In genomic region chr2:42792583-42793313, GRCh38 we compare ENCODE assay signal across 1 cellular context.
A peak's percentile ranks its signal among the peaks of the same experiment; 100 is the strongest.
TF ChIP-seq lines count a peak whose summit lies in the region.

Gene HAAO, minus strand, starts transcription at chr2:42792583. Its CDS starts 47 bp downstream, at chr2:42792536.

TF ChIP-seq in HepG2, 621 proteins besides CTCF, POLR2A, EP300 and RAD21 (continued from another document and continues in another):
- TF ChIP-seq ZNF530 (CRISPR knock-in tag; IDR thresholded peaks at IDR 0.05; ENCODE audit: low read depth), result peak; percentile 43; the same call in 1 of the 2 replicates
- peak; percentile 91 for TF ChIP-seq FOXK1 (CRISPR knock-in tag; IDR thresholded peaks at IDR 0.05; ENCODE audit: borderline replicate concordance, low read depth)
- peak; percentile 95 for TF ChIP-seq NR2C2 (CRISPR knock-in tag; IDR thresholded peaks at IDR 0.05; ENCODE audit: borderline replicate concordance)
- peak; percentile 85 for TF ChIP-seq PITX1 (CRISPR knock-in tag; IDR thresholded peaks at IDR 0.05)
- TF ChIP-seq KLF16 (CRISPR knock-in tag; IDR thresholded peaks at IDR 0.05), result peak; percentile 81 to 98; a peak in 3 of 4 replicates
- TF ChIP-seq CERS6 (CRISPR knock-in tag; IDR thresholded peaks at IDR 0.05), result no peak
- peak; percentile 97 for TF ChIP-seq BRCA1 (CRISPR knock-in tag; IDR thresholded peaks at IDR 0.05)
- TF ChIP-seq ZNF12 (CRISPR knock-in tag; IDR thresholded peaks at IDR 0.05), result peak; percentile 73
- peak; percentile 94 for TF ChIP-seq ZFY (CRISPR knock-in tag; IDR thresholded peaks at IDR 0.05)
- peak; percentile 81 for TF ChIP-seq ZNF740 (CRISPR knock-in tag; IDR thresholded peaks at IDR 0.05)
- peak; percentile 82; the same call in 1 of the 2 replicates for TF ChIP-seq AKNA (CRISPR knock-in tag; IDR thresholded peaks at IDR 0.05; ENCODE audit: borderline replicate concordance)
- peak; percentile 81 for TF ChIP-seq ZNF430 (CRISPR knock-in tag; IDR thresholded peaks at IDR 0.05)
- TF ChIP-seq FOSL2 (CRISPR knock-in tag; IDR thresholded peaks at IDR 0.05), result peak; percentile 73
- TF ChIP-seq MNT (IDR thresholded peaks at IDR 0.05), result no peak; the same call in 1 of the 2 replicates
- peak; percentile 92 for TF ChIP-seq SAP130 (CRISPR knock-in tag; IDR thresholded peaks at IDR 0.05; ENCODE audit: low read depth)
- TF ChIP-seq ZNF747 (CRISPR knock-in tag; IDR thresholded peaks at IDR 0.05; ENCODE audit: borderline replicate concordance), result peak; percentile 99
- TF ChIP-seq FOXM1 (CRISPR knock-in tag; IDR thresholded peaks at IDR 0.05), result peak; percentile 91
- TF ChIP-seq AGO2 (optimal IDR thresholded peaks at IDR 0.05; ENCODE audit: low read depth, low read length), result peak; percentile 100
- TF ChIP-seq NONO (IDR thresholded peaks at IDR 0.05), result no peak
- peak; percentile 99 for TF ChIP-seq NONO (CRISPR knock-in tag; conservative IDR thresholded peaks at IDR 0.05)
- no peak for TF ChIP-seq ZSCAN30 (CRISPR knock-in tag; IDR thresholded peaks at IDR 0.05)
- peak; percentile 93 for TF ChIP-seq ZNF564 (CRISPR knock-in tag; IDR thresholded peaks at IDR 0.05)
- peak; percentile 94 for TF ChIP-seq ZFX (CRISPR knock-in tag; IDR thresholded peaks at IDR 0.05; ENCODE audit: low read depth)
- peak; percentile 95 for TF ChIP-seq ZNF329 (CRISPR knock-in tag; IDR thresholded peaks at IDR 0.05; ENCODE audit: low read depth)
- TF ChIP-seq NR2F6 (IDR thresholded peaks at IDR 0.05), result peak; percentile 62
- TF ChIP-seq NR2F6 (CRISPR knock-in tag; IDR thresholded peaks at IDR 0.05), result peak; percentile 94
- 0 out of 2 replicates have a peak, but pooled peaks have one; percentile 8 for TF ChIP-seq ZNF44 (CRISPR knock-in tag; IDR thresholded peaks at IDR 0.05)
- peak; percentile 100 for TF ChIP-seq HNF4G (IDR thresholded peaks at IDR 0.05; ENCODE audit: borderline replicate concordance, low read depth, low read length)
- peak; percentile 100 for TF ChIP-seq HNF4G (CRISPR knock-in tag; IDR thresholded peaks at IDR 0.05; ENCODE audit: borderline replicate concordance, low read depth)
- TF ChIP-seq DR1 (CRISPR knock-in tag; IDR thresholded peaks at IDR 0.05), result peak; percentile 98
- TF ChIP-seq ZNF160 (CRISPR knock-in tag; IDR thresholded peaks at IDR 0.05), result no peak; the same call in 1 of the 2 replicates
- TF ChIP-seq PHF21A (CRISPR knock-in tag; IDR thresholded peaks at IDR 0.05), result peak; percentile 93
- no peak for TF ChIP-seq ZNF672 (CRISPR knock-in tag; IDR thresholded peaks at IDR 0.05)
- peak; percentile 98 for TF ChIP-seq ZNF788 (CRISPR knock-in tag; IDR thresholded peaks at IDR 0.05; ENCODE audit: borderline replicate concordance)
- TF ChIP-seq ZNF121 (CRISPR knock-in tag; IDR thresholded peaks at IDR 0.05), result peak; percentile 74
- peak; percentile 99 for TF ChIP-seq POGK (CRISPR knock-in tag; conservative IDR thresholded peaks at IDR 0.05)
- peak; percentile 96; the same call in 1 of the 2 replicates for TF ChIP-seq STAT6 (CRISPR knock-in tag; IDR thresholded peaks at IDR 0.05; ENCODE audit: borderline replicate concordance)
- TF ChIP-seq SIN3A (IDR thresholded peaks at IDR 0.05; ENCODE audit: borderline replicate concordance, low read depth, low read length), result peak; percentile 79; the same call in 1 of the 2 replicates
- peak; percentile 67; the same call in 1 of the 2 replicates for TF ChIP-seq ETS1 (CRISPR knock-in tag; IDR thresholded peaks at IDR 0.05)
- TF ChIP-seq ZNF563 (CRISPR knock-in tag; IDR thresholded peaks at IDR 0.05), result peak; percentile 85
- TF ChIP-seq HIC2 (CRISPR knock-in tag; IDR thresholded peaks at IDR 0.05; ENCODE audit: low read depth), result no peak; the same call in 1 of the 2 replicates
- no peak for TF ChIP-seq PRPF4 (IDR thresholded peaks at IDR 0.05; ENCODE audit: low read depth, low read length, poor library complexity, severe bottlenecking)
- TF ChIP-seq ATF3 (CRISPR knock-in tag; IDR thresholded peaks at IDR 0.05), result peak; percentile 80
- TF ChIP-seq CHD4 (IDR thresholded peaks at IDR 0.05; ENCODE audit: borderline replicate concordance, low read length), result no peak; the same call in 1 of the 2 replicates
- peak; percentile 82; the same call in 1 of the 2 replicates for TF ChIP-seq CAMTA2 (CRISPR knock-in tag; IDR thresholded peaks at IDR 0.05; ENCODE audit: borderline replicate concordance)
- no peak for TF ChIP-seq GPBP1L1 (CRISPR knock-in tag; IDR thresholded peaks at IDR 0.05)
- peak; percentile 72 for TF ChIP-seq ZNF775 (CRISPR knock-in tag; IDR thresholded peaks at IDR 0.05; ENCODE audit: borderline replicate concordance)
- TF ChIP-seq JUN (CRISPR knock-in tag; IDR thresholded peaks at IDR 0.05), result peak; percentile 34
- TF ChIP-seq HDAC1 (CRISPR knock-in tag; IDR thresholded peaks at IDR 0.05), result peak; percentile 98
- TF ChIP-seq SRY (CRISPR knock-in tag; IDR thresholded peaks at IDR 0.05), result peak; percentile 99
- peak; percentile 51; the same call in 1 of the 2 replicates for TF ChIP-seq JUND (CRISPR knock-in tag; IDR thresholded peaks at IDR 0.05)
